ENCODE assay signal across 8 cellular contexts in genomic region chr17:77772461-77772897, GRCh38.
A peak's percentile ranks its signal among the peaks of the same experiment; 100 is the strongest.
DNase-seq lines count a peak whose midpoint lies in the region; ATAC-seq and TF ChIP-seq lines count a peak whose summit lies in the region.

No MANE protein-coding gene starts in this region.

- H3K27ac ChIP-seq in HL-60 (replicated peaks): no peak overlapping the region

- TF ChIP-seq CTCF in AG10803 (conservative IDR thresholded peaks at IDR 0.05; ENCODE audit: low read length): peak; percentile 65
- TF ChIP-seq CTCF in HL-60 (IDR thresholded peaks at IDR 0.05; ENCODE audit: insufficient read depth, low read length): peak; percentile 81

- H3K27ac Mint-ChIP-seq in T-helper 1 cell treated with Interleukin-12 subunit alpha and Interleukin-12 subunit beta and Interleukin-4 antibody, amounts not matched to agents 30 μg/mL and 1 μg/mL, for 36 hours: peak overlapping the region; percentile 1

- DNase-seq in AG10803 (ENCODE audit: low read depth) (peak; percentile 39), HL-60 (ENCODE audit: low read depth in 1 of 2, low spot score in 1 of 2) (peak; percentile 12 to 52), amniotic epithelial cell (ENCODE audit: low read depth) (peak; percentile 70), iPS-NIHi7 (ENCODE audit: extremely low spot score) (peak; percentile 96), mesenteric fat pad (ENCODE audit: low spot score) (no peak)
- DNase-seq in stimulated activated CD4-positive, alpha-beta T cell treated with anti-CD3 and anti-CD28 coated beads, TNF-alpha, amount 100 ng/mL, for 1 hour (ENCODE audit: low read depth in 3 of 3, low spot score in 1 of 3): peak in 2 of 3 donors; percentile 30 to 51

- H3K9me3 Mint-ChIP-seq in T-helper 1 cell treated with Interleukin-12 subunit alpha and Interleukin-12 subunit beta and Interleukin-4 antibody, amounts not matched to agents 30 μg/mL and 1 μg/mL, for 36 hours: no peaks in the 10 kb centered on the region

- H3K4me3 ChIP-seq in AG10803 (ENCODE audit: low read length): no peak overlapping the region
- no peak overlapping the region for H3K4me3 ChIP-seq in HL-60 (replicated peaks; ENCODE audit: insufficient read depth, low read length)

- H3K4me3 Mint-ChIP-seq in T-helper 1 cell treated with Interleukin-12 subunit alpha and Interleukin-12 subunit beta and Interleukin-4 antibody, amounts not matched to agents 30 μg/mL and 1 μg/mL, for 36 hours: no peak overlapping the region

- no peaks in the 10 kb centered on the region for H3K36me3 Mint-ChIP-seq in T-helper 1 cell treated with Interleukin-12 subunit alpha and Interleukin-12 subunit beta and Interleukin-4 antibody, amounts not matched to agents 30 μg/mL and 1 μg/mL, for 36 hours (ENCODE audit: low read depth)

- peaks cover 16% of the 10 kb centered on the region for H3K27me3 Mint-ChIP-seq in T-helper 1 cell treated with Interleukin-12 subunit alpha and Interleukin-12 subunit beta and Interleukin-4 antibody, amounts not matched to agents 30 μg/mL and 1 μg/mL, for 36 hours (ENCODE audit: low read depth)

- H3K27me3 ChIP-seq in HL-60 (ENCODE audit: insufficient read depth, poor library complexity, severe bottlenecking): peaks cover 3% of the 10 kb centered on the region

- no peak for ATAC-seq in HG02759 (IDR thresholded peaks at IDR 0.05; ENCODE audit: unreplicated experiment)

- H3K4me1 Mint-ChIP-seq in T-helper 1 cell treated with Interleukin-12 subunit alpha and Interleukin-12 subunit beta and Interleukin-4 antibody, amounts not matched to agents 30 μg/mL and 1 μg/mL, for 36 hours (ENCODE audit: low read depth): peaks cover 4% of the 10 kb centered on the region
